Comparison of ENCODE assay signal across 16 cellular contexts in the genomic region with DNA sequence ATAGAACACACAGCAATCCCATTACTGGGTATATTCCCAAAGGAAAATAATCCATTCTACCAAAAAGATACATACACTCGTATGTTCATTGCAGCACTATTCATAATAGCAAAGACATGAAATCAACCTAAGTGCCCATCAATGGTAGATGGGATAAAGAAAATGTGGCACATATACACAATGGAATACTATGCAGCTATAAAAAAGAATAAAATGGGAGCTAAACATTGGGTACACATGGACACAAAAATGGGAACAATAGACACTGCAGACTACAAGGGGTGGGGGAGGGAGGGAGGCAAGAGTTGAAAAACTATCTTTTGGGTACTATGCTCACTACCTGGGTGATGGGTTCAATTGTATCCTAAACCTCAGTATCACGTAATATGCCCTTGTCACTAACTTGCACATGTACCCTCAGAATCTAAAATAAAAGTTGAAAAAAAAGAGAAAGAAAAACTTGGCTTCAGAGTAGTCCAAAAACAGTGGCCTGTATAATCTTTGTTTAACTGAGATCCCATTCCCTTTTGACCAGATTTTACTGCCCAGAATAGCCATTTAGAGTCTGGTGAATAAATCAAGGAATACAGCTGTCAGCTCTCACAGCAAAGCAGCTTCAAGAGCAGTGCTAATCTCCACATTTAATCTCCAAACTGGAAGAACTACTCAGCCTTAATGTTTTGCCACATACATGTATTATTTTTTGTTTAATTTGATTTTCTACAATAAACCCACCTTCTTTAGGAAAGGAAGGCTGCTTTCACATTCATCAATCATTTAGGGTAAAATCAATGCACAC. TPM values are rescaled to one million over a fixed set of nuclear protein-coding genes. Genes with fewer than 3 reads are reported as not detected.
DNase-seq lines count a peak whose midpoint lies in the region; ATAC-seq, FAIRE-seq and TF ChIP-seq lines count a peak whose summit lies in the region.
"Had no signal": no experiment of that assay in that cellular context is flagged by ENCODE, and none has a peak within 500 bp of the region (broad histone marks: within the 10 kb centered on the region; RNA-seq: fewer than 3 reads in every experiment).

No MANE protein-coding gene starts in this region.

- TF ChIP-seq CTCF in bronchial epithelial cell (IDR thresholded peaks at IDR 0.05; ENCODE audit: insufficient read depth, low read length, severe bottlenecking) (no peak), gastroesophageal sphincter (IDR thresholded peaks at IDR 0.05) (no peak)

- H3K27me3 ChIP-seq in bronchial epithelial cell (ENCODE audit: control insufficient read depth, insufficient read depth, low read length) (no peaks in the 10 kb centered on the region), gastroesophageal sphincter (no peaks in the 10 kb centered on the region)
- H3K27me3 ChIP-seq: BE2C, Peyer's patch had no signal

- no peak for ATAC-seq in gastroesophageal sphincter
- ATAC-seq in HG02852 (IDR thresholded peaks at IDR 0.05; ENCODE audit: unreplicated experiment): no peak
- ATAC-seq: CD8-positive, alpha-beta T cell had no signal

- TF ChIP-seq POLR2A in GM12892 (IDR thresholded peaks at IDR 0.05; ENCODE audit: low read depth, low read length) (no peak), gastroesophageal sphincter (IDR thresholded peaks at IDR 0.05) (no peak)

- WGBS in gastroesophageal sphincter (ENCODE audit: low coverage in 1 of 2), 2 donors: 92 to 100% methylated on average over 2 of the region's 2 CpGs

- H3K4me3 ChIP-seq in bronchial epithelial cell (ENCODE audit: low read depth, low read length): no peak overlapping the region
- no peak overlapping the region for H3K4me3 ChIP-seq in gastroesophageal sphincter
- H3K4me3 ChIP-seq: GM23248, Peyer's patch had no signal

- H3K36me3 ChIP-seq in bronchial epithelial cell (ENCODE audit: control insufficient read depth, insufficient read depth, low read length): no peaks in the 10 kb centered on the region
- H3K36me3 ChIP-seq in gastroesophageal sphincter: peaks cover 0 to 59% of the 10 kb centered on the region in 2 donors

- FAIRE-seq in GM12892 (lab: Jason Lieb, UNC): peak; percentile 50
- peak; percentile 32 for FAIRE-seq in bronchial epithelial cell (lab: Jason Lieb, UNC)
- FAIRE-seq: G401.6 had no signal

- DNase-seq in GM12892 (ENCODE audit: insufficient read length): no peak
- peak; percentile 44 for DNase-seq in NCI-H82 treated with DMSO at 0.1 percent for 48 hours (lab: John Stamatoyannopoulos, UW; ENCODE audit: unreplicated experiment)
- DNase-seq in bronchial epithelial cell (ENCODE audit: low read depth): no peak
- no peak for DNase-seq in caudate nucleus (lab: John Stamatoyannopoulos, UW)
- no peak for DNase-seq in NCI-H146 (lab: John Stamatoyannopoulos, UW)
- DNase-seq: BE2C; CD8-positive, alpha-beta T cell; DMS79 treated with DMSO at 0.1 percent for 48 hours; GM23248; NCI-H187 treated with DMSO at 0.1 percent for 48 hours; NCI-H446 treated with DMSO at 0.1 percent for 48 hours; Peyer's patch; Right ventricle myocardium superior had no signal

- no peak overlapping the region for H3K27ac ChIP-seq in caudate nucleus (ENCODE audit: low read depth, low read length)
- H3K27ac ChIP-seq in gastroesophageal sphincter: no peak overlapping the region
- H3K27ac ChIP-seq: Peyer's patch had no signal

- TF ChIP-seq EP300 in gastroesophageal sphincter (IDR thresholded peaks at IDR 0.05): no peak

- no peaks in the 10 kb centered on the region for H3K4me1 ChIP-seq in gastroesophageal sphincter
- H3K4me1 ChIP-seq: BE2C, Peyer's patch had no signal

- H3K9me3 ChIP-seq in gastroesophageal sphincter: no peaks in the 10 kb centered on the region
- H3K9me3 ChIP-seq: BE2C, Peyer's patch had no signal

RNA-seq across cellular contexts. Expression of gene XRN1, which starts 54.5 kb away (rescaled TPM):
- polyA plus RNA-seq in GM12892 (2012; ENCODE audit: missing spikeins): 14.5 TPM
- total RNA-seq in bronchial epithelial cell (15.0 and 31.6 TPM in 2 replicates), gastroesophageal sphincter (10 to 100 TPM; 29.5 to 54.6 (median 38.2) TPM)
